ENCODE assay signal across 1 cellular context in genomic region chr2:240931319-240931949, GRCh38.
TF ChIP-seq lines count a peak whose summit lies in the region.

No MANE protein-coding gene starts in this region.

TF ChIP-seq in GM23338, 12 proteins besides CTCF, POLR2A, EP300 and RAD21:
- TF ChIP-seq POLR2AphosphoS5 (IDR thresholded peaks at IDR 0.05; ENCODE audit: low read depth) (no peak), EZH2 (IDR thresholded peaks at IDR 0.05; ENCODE audit: low read depth, unreplicated experiment) (no peak), STAT1 (IDR thresholded peaks at IDR 0.05; ENCODE audit: unreplicated experiment) (no peak), ZNF114 (CRISPR knock-in tag; IDR thresholded peaks at IDR 0.05) (no peak), REST (IDR thresholded peaks at IDR 0.05; ENCODE audit: unreplicated experiment) (no peak), JUNB (IDR thresholded peaks at IDR 0.05; ENCODE audit: unreplicated experiment) (no peak), EZH2phosphoT487 (IDR thresholded peaks at IDR 0.05; ENCODE audit: unreplicated experiment) (no peak), CREB1 (CRISPR knock-in tag; IDR thresholded peaks at IDR 0.05; ENCODE audit: low read depth) (no peak), ZNF331 (CRISPR knock-in tag; IDR thresholded peaks at IDR 0.05; ENCODE audit: low read depth) (no peak), NANOG (IDR thresholded peaks at IDR 0.05; ENCODE audit: borderline replicate concordance) (no peak)
- TF ChIP-seq, protein P1, sequence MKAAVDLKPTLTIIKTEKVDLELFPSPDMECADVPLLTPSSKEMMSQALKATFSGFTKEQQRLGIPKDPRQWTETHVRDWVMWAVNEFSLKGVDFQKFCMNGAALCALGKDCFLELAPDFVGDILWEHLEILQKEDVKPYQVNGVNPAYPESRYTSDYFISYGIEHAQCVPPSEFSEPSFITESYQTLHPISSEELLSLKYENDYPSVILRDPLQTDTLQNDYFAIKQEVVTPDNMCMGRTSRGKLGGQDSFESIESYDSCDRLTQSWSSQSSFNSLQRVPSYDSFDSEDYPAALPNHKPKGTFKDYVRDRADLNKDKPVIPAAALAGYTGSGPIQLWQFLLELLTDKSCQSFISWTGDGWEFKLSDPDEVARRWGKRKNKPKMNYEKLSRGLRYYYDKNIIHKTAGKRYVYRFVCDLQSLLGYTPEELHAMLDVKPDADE (IDR thresholded peaks at IDR 0.05): no peak
- TF ChIP-seq, protein P2, sequence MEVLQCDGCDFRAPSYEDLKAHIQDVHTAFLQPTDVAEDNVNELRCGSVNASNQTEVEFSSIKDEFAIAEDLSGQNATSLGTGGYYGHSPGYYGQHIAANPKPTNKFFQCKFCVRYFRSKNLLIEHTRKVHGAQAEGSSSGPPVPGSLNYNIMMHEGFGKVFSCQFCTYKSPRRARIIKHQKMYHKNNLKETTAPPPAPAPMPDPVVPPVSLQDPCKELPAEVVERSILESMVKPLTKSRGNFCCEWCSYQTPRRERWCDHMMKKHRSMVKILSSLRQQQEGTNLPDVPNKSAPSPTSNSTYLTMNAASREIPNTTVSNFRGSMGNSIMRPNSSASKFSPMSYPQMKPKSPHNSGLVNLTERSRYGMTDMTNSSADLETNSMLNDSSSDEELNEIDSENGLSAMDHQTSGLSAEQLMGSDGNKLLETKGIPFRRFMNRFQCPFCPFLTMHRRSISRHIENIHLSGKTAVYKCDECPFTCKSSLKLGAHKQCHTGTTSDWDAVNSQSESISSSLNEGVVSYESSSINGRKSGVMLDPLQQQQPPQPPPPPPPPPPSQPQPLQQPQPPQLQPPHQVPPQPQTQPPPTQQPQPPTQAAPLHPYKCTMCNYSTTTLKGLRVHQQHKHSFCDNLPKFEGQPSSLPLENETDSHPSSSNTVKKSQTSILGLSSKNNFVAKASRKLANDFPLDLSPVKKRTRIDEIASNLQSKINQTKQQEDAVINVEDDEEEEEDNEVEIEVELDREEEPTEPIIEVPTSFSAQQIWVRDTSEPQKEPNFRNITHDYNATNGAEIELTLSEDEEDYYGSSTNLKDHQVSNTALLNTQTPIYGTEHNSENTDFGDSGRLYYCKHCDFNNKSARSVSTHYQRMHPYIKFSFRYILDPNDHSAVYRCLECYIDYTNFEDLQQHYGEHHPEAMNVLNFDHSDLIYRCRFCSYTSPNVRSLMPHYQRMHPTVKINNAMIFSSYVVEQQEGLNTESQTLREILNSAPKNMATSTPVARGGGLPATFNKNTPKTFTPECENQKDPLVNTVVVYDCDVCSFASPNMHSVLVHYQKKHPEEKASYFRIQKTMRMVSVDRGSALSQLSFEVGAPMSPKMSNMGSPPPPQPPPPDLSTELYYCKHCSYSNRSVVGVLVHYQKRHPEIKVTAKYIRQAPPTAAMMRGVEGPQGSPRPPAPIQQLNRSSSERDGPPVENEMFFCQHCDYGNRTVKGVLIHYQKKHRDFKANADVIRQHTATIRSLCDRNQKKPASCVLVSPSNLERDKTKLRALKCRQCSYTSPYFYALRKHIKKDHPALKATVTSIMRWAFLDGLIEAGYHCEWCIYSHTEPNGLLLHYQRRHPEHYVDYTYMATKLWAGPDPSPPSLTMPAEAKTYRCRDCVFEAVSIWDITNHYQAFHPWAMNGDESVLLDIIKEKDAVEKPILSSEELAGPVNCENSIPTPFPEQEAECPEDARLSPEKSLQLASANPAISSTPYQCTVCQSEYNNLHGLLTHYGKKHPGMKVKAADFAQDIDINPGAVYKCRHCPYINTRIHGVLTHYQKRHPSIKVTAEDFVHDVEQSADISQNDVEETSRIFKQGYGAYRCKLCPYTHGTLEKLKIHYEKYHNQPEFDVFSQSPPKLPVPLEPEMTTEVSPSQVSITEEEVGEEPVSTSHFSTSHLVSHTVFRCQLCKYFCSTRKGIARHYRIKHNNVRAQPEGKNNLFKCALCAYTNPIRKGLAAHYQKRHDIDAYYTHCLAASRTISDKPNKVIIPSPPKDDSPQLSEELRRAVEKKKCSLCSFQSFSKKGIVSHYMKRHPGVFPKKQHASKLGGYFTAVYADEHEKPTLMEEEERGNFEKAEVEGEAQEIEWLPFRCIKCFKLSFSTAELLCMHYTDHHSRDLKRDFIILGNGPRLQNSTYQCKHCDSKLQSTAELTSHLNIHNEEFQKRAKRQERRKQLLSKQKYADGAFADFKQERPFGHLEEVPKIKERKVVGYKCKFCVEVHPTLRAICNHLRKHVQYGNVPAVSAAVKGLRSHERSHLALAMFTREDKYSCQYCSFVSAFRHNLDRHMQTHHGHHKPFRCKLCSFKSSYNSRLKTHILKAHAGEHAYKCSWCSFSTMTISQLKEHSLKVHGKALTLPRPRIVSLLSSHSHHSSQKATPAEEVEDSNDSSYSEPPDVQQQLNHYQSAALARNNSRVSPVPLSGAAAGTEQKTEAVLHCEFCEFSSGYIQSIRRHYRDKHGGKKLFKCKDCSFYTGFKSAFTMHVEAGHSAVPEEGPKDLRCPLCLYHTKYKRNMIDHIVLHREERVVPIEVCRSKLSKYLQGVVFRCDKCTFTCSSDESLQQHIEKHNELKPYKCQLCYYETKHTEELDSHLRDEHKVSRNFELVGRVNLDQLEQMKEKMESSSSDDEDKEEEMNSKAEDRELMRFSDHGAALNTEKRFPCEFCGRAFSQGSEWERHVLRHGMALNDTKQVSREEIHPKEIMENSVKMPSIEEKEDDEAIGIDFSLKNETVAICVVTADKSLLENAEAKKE (CRISPR knock-in tag; IDR thresholded peaks at IDR 0.05): no peak
